ENCODE assay signal across 22 cellular contexts in the genomic region with DNA sequence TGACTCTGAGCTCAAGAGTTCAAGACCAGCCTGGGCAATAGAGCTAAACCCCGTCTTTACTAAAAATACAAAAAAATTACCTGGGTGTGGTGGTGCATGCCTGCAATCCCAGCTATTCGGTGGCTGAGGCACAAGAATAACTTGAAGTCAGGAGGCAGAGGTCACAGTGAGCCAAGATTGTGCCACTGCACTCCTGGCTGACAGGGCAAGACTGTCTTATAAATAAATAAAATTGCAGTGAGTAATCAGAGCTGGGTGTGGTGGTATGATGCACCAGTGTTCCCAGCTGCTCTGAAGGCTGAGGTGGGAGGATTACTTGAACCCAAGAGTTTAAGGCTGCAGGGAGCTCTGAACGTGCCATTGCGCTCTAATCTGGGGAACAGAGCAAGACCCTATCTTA. TPM values are rescaled to one million over a fixed set of nuclear protein-coding genes. Genes with fewer than 3 reads are reported as not detected.
DNase-seq lines count a peak whose midpoint lies in the region; ATAC-seq and TF ChIP-seq lines count a peak whose summit lies in the region.
"Had no signal": no experiment of that assay in that cellular context is flagged by ENCODE, and none has a peak within 500 bp of the region (broad histone marks: within the 10 kb centered on the region; RNA-seq: fewer than 3 reads in every experiment).

No MANE protein-coding gene starts in this region.

- no peaks in the 10 kb centered on the region for H3K36me3 ChIP-seq in mucosa of descending colon (ENCODE audit: low read depth)

- TF ChIP-seq CTCF in epithelial cell of esophagus (IDR thresholded peaks at IDR 0.05; ENCODE audit: insufficient read depth, low read depth, low read length, missing control alignments) = no peak
- TF ChIP-seq CTCF in mucosa of descending colon (IDR thresholded peaks at IDR 0.05) = no peak

- intact Hi-C loops in mucosa of descending colon (cut with DNase I, micrococcal nuclease) = no loop called here

- peak; percentile 85 for ATAC-seq in mucosa of descending colon
- no peak for ATAC-seq in GM19452 (IDR thresholded peaks at IDR 0.05; ENCODE audit: unreplicated experiment)
- ATAC-seq in GM18907 (IDR thresholded peaks at IDR 0.05; ENCODE audit: unreplicated experiment) = no peak
- ATAC-seq: activated naive CD8-positive, alpha-beta T cell treated with anti-CD3 and anti-CD28 coated beads, Interleukin-2, amount 50 U/mL, for 24 hours; naive thymus-derived CD8-positive, alpha-beta T cell; Right ventricle myocardium inferior had no signal

- H3K4me1 ChIP-seq in mucosa of descending colon (ENCODE audit: low read depth) = peaks cover 32% of the 10 kb centered on the region

- no peaks in the 10 kb centered on the region for H3K9me3 ChIP-seq in mucosa of descending colon

- DNase-seq in Daoy (ENCODE audit: low read depth) (peak; percentile 35), NCI-H226 (peak; percentile 62), epithelial cell of esophagus (ENCODE audit: low read depth) (peak; percentile 89), mucosa of descending colon (peak in 2 of 3 donors; percentile 48 to 56), glomerular visceral epithelial cell (ENCODE audit: extremely low spot score) (no peak), HUDEP-2 (lab: John Stamatoyannopoulos, UW; ENCODE audit: unreplicated experiment in 76 of 76) (no peak)
- DNase-seq: activated CD4-positive, alpha-beta T cell treated with anti-CD3 and anti-CD28 coated beads, Interleukin-2, amount 50 U/mL, for 1 hour; activated CD8-positive, alpha-beta memory T cell treated with anti-CD3 and anti-CD28 coated beads, Interleukin-2, amount 50 U/mL, for 4 hours; activated naive CD8-positive, alpha-beta T cell treated with anti-CD3 and anti-CD28 coated beads, Interleukin-2, amount 50 U/mL, for 24 hours; dorsolateral prefrontal cortex; erythroblast; KG1; naive thymus-derived CD8-positive, alpha-beta T cell; NCI-H1092 treated with DMSO at 0.1 percent for 48 hours; NCI-H2081 treated with DMSO at 0.1 percent for 48 hours; NCI-H510A treated with DMSO at 0.1 percent for 48 hours; stimulated activated CD4-positive, alpha-beta T cell treated with anti-CD3 and anti-CD28 coated beads, Interleukin-4, amount 100 ng/mL, for 1 hour; SW 1271 had no signal

- H3K4me3 ChIP-seq in epithelial cell of esophagus (ENCODE audit: low read length) = no peak overlapping the region
- H3K4me3 ChIP-seq in mucosa of descending colon = no peak overlapping the region
- H3K4me3 ChIP-seq: dorsolateral prefrontal cortex, skin epidermis had no signal

RNA-seq across cellular contexts. Expression of gene GCNT3, which starts 55.9 kb away (rescaled TPM):
- not detected in 2 replicates for total RNA-seq in Daoy (2014; rRNA removed; shearing (Covaris generic))
- 100 to 1,000 TPM; 239 to 506 (median 426) TPM for total RNA-seq in mucosa of descending colon
- total RNA-seq: naive thymus-derived CD8-positive, alpha-beta T cell; Right ventricle myocardium inferior had no signal

Comparison
In these comparisons a context has a peak if more than half of its experiments do, and no peak if none do; other contexts are left out.
1. DNase-seq: peak in Daoy (single experiment), NCI-H226 (single experiment), epithelial cell of esophagus (single experiment) and mucosa of descending colon (2 of 3); none in glomerular visceral epithelial cell (single experiment) and HUDEP-2 (0 of 76).
2. RNA of gene GCNT3, which starts 55.9 kb away (total RNA-seq): 239 to 506 TPM in mucosa of descending colon; not detected in Daoy; every median in the first group is over 100 times any median in the second.